12 cellular contexts compared by ENCODE assay signal in genomic region chr11:128759597-128759996, GRCh38.
A peak's percentile ranks its signal among the peaks of the same experiment; 100 is the strongest.
DNase-seq lines count a peak whose midpoint lies in the region; ATAC-seq and TF ChIP-seq lines count a peak whose summit lies in the region.
"Had no signal": no experiment of that assay in that cellular context is flagged by ENCODE, and none has a peak within 500 bp of the region (broad histone marks: within the 10 kb centered on the region; RNA-seq: fewer than 3 reads in every experiment).

No MANE protein-coding gene starts in this region.

- peaks cover 10% of the 10 kb centered on the region for H3K36me3 Mint-ChIP-seq in activated naive CD4-positive, alpha-beta T cell treated with anti-CD3 and anti-CD28 coated beads, Interleukin-2, amount 50 U/mL, for 24 hours
- peaks cover 4 to 30% of the 10 kb centered on the region in 2 donors for H3K36me3 Mint-ChIP-seq in activated naive CD4-positive, alpha-beta T cell treated with anti-CD3 and anti-CD28 coated beads, Interleukin-2, amount 50 U/mL, for 72 hours
- H3K36me3 Mint-ChIP-seq in activated B cell treated with CpG ODN at 0.5 μM for 24 hours (ENCODE audit: low read depth): peaks cover 78% of the 10 kb centered on the region

- H3K36me3 ChIP-seq in sigmoid colon: no peaks in the 10 kb centered on the region
- H3K36me3 ChIP-seq: right lobe of liver, thyroid gland had no signal

- WGBS in sigmoid colon, 2 donors: 63 to 65% methylated on average over 5 of the region's 5 CpGs

- H3K27ac Mint-ChIP-seq in activated naive CD4-positive, alpha-beta T cell treated with anti-CD3 and anti-CD28 coated beads, Interleukin-2, amount 50 U/mL, for 24 hours: peak overlapping the region; percentile 13
- H3K27ac Mint-ChIP-seq in activated naive CD4-positive, alpha-beta T cell treated with anti-CD3 and anti-CD28 coated beads, Interleukin-2, amount 50 U/mL, for 72 hours: peak overlapping the region in 1 of 2 donors; percentile 91
- H3K27ac Mint-ChIP-seq in activated B cell treated with CpG ODN at 0.5 μM for 24 hours: peak overlapping the region; percentile 91

- H3K4me1 Mint-ChIP-seq in activated naive CD4-positive, alpha-beta T cell treated with anti-CD3 and anti-CD28 coated beads, Interleukin-2, amount 50 U/mL, for 24 hours: peaks cover 79% of the 10 kb centered on the region
- peaks cover 58% of the 10 kb centered on the region for H3K4me1 Mint-ChIP-seq in activated B cell treated with CpG ODN at 0.5 μM for 24 hours

- no peak for TF ChIP-seq EP300 in sigmoid colon (IDR thresholded peaks at IDR 0.05)

- no peaks in the 10 kb centered on the region for H3K4me1 ChIP-seq in sigmoid colon
- H3K4me1 ChIP-seq: right lobe of liver had no signal

- H3K4me3 ChIP-seq in fibroblast of villous mesenchyme (ENCODE audit: low read depth, low read length) (no peak overlapping the region), sigmoid colon (no peak overlapping the region)
- H3K4me3 ChIP-seq: right lobe of liver, thyroid gland had no signal

- no peak overlapping the region for H3K4me3 Mint-ChIP-seq in activated naive CD4-positive, alpha-beta T cell treated with anti-CD3 and anti-CD28 coated beads, Interleukin-2, amount 50 U/mL, for 24 hours
- H3K4me3 Mint-ChIP-seq in activated B cell treated with CpG ODN at 0.5 μM for 24 hours: no peak overlapping the region

- no peak for ATAC-seq in activated naive CD4-positive, alpha-beta T cell treated with anti-CD3 and anti-CD28 coated beads, Interleukin-2, amount 50 U/mL, for 72 hours
- ATAC-seq in activated B cell treated with CpG ODN at 0.5 μM for 24 hours (ENCODE audit: low read depth) (no peak), HG03432 (IDR thresholded peaks at IDR 0.05; ENCODE audit: unreplicated experiment) (no peak), HG03135 (IDR thresholded peaks at IDR 0.05; ENCODE audit: unreplicated experiment) (no peak)
- ATAC-seq: right lobe of liver had no signal

- TF ChIP-seq POLR2A in sigmoid colon (IDR thresholded peaks at IDR 0.05): no peak

- TF ChIP-seq CTCF in activated B cell treated with CpG ODN at 0.5 μM for 24 hours (IDR thresholded peaks at IDR 0.05) (no peak), fibroblast of villous mesenchyme (IDR thresholded peaks at IDR 0.05; ENCODE audit: insufficient read depth, low read depth, low read length) (no peak), sigmoid colon (IDR thresholded peaks at IDR 0.05) (no peak)

- CTCF ChIA-PET in activated B cell treated with CpG ODN at 0.5 μM for 24 hours (lab: Charles Lee): interaction anchor here (0.8 to 1.0 kb wide), 3 partner anchors 11 to 127 kb away, joined by 3 to 4 read pairs (median 4); no protein-coding TSS in a partner anchor

- DNase-seq in activated naive CD4-positive, alpha-beta T cell treated with anti-CD3 and anti-CD28 coated beads, Interleukin-2, amount 50 U/mL, for 72 hours (ENCODE audit: low spot score in 2 of 2): no peak
- DNase-seq in activated B cell treated with CpG ODN at 0.5 μM for 24 hours: no peak
- peak; percentile 53 for DNase-seq in fibroblast of villous mesenchyme (ENCODE audit: low read depth)
- no peak for DNase-seq in sigmoid colon
- no peak for DNase-seq in NOMO-1 treated with DMSO at 0.1 percent for 48 hours (lab: John Stamatoyannopoulos, UW; ENCODE audit: unreplicated experiment)
- DNase-seq: aorta, NCI-H1930, right lobe of liver, thyroid gland had no signal

- no peaks in the 10 kb centered on the region for H3K9me3 ChIP-seq in sigmoid colon
- H3K9me3 ChIP-seq: right lobe of liver, thyroid gland had no signal

- H3K27ac ChIP-seq in sigmoid colon: no peak overlapping the region
- H3K27ac ChIP-seq: right lobe of liver, thyroid gland had no signal

- no peaks in the 10 kb centered on the region for H3K27me3 ChIP-seq in sigmoid colon
- H3K27me3 ChIP-seq: right lobe of liver, thyroid gland had no signal

- intact Hi-C loops in activated B cell treated with CpG ODN at 0.5 μM for 24 hours (cut with micrococcal nuclease): loop anchor here (5.0 kb wide), 3 partner anchors 42 to 602 kb away; no protein-coding TSS in a partner anchor
- intact Hi-C loops in sigmoid colon (cut with DNase I): no loop called here

- POLR2A ChIA-PET in activated B cell treated with CpG ODN at 0.5 μM for 24 hours (lab: Charles Lee): interaction anchor here (0.9 kb wide), 1 partner anchor 66 kb away, joined by 3 read pairs; the partner anchor contains the start of gene FLI1

- H3K9me3 Mint-ChIP-seq in activated naive CD4-positive, alpha-beta T cell treated with anti-CD3 and anti-CD28 coated beads, Interleukin-2, amount 50 U/mL, for 24 hours: no peaks in the 10 kb centered on the region
- no peaks in the 10 kb centered on the region for H3K9me3 Mint-ChIP-seq in activated naive CD4-positive, alpha-beta T cell treated with anti-CD3 and anti-CD28 coated beads, Interleukin-2, amount 50 U/mL, for 72 hours
- no peaks in the 10 kb centered on the region for H3K9me3 Mint-ChIP-seq in activated B cell treated with CpG ODN at 0.5 μM for 24 hours

- no peaks in the 10 kb centered on the region for H3K27me3 Mint-ChIP-seq in activated naive CD4-positive, alpha-beta T cell treated with anti-CD3 and anti-CD28 coated beads, Interleukin-2, amount 50 U/mL, for 24 hours
- H3K27me3 Mint-ChIP-seq in activated B cell treated with CpG ODN at 0.5 μM for 24 hours: no peaks in the 10 kb centered on the region
